In the genomic region with DNA sequence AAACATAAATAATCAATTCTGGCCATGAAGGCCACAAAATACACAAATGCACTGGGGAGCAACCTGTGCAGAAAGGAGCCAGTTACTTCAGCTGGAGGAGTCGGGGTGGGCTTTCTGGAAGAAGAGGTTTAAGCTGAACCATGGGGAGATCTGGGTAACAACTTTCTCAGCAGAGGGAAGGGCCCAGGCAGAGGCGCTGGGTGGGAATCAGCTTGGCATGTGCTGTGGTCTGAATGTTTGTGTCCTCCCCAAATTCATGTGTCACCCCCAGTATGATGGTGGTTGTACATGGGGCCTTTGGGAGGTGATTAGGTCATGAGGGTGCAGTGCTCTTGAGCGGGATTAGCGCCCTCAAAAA, we compare ENCODE assay signal across 21 cellular contexts.
A peak's percentile ranks its signal among the peaks of the same experiment; 100 is the strongest.
DNase-seq lines count a peak whose midpoint lies in the region; ATAC-seq and TF ChIP-seq lines count a peak whose summit lies in the region.
"Had no signal": no experiment of that assay in that cellular context is flagged by ENCODE, and none has a peak within 500 bp of the region (broad histone marks: within the 10 kb centered on the region; RNA-seq: fewer than 3 reads in every experiment).

No MANE protein-coding gene starts in this region.

- H3K27me3 ChIP-seq in vagina: no peaks in the 10 kb centered on the region

- no peaks in the 10 kb centered on the region for H3K4me1 Mint-ChIP-seq in activated CD8-positive, alpha-beta memory T cell treated with anti-CD3 and anti-CD28 coated beads, Interleukin-2, amount 10 ng/mL, durations not matched to agents 7 days and 5 days
- H3K4me1 Mint-ChIP-seq: CD8-positive, alpha-beta memory T cell had no signal

- no peak overlapping the region for H3K4me3 ChIP-seq in vagina

- ATAC-seq in activated CD8-positive, alpha-beta memory T cell treated with anti-CD3 and anti-CD28 coated beads, Interleukin-2, amount 10 ng/mL, durations not matched to agents 7 days and 5 days: no peak
- no peak for ATAC-seq in left colon
- ATAC-seq: HCT116, SK-N-SH treated with all-trans-retinoic acid at 6 μM for 48 hours had no signal

- POLR2A ChIA-PET in RWPE1 (lab: Yijun Ruan, JAX; ENCODE audit: low non-redundant PET): interaction anchor here (0.5 kb wide), 1 partner anchor 11 kb away, joined by 6 read pairs; no protein-coding TSS in a partner anchor

- H3K27ac Mint-ChIP-seq in activated CD8-positive, alpha-beta memory T cell treated with anti-CD3 and anti-CD28 coated beads, Interleukin-2, amount 10 ng/mL, durations not matched to agents 7 days and 5 days: no peak overlapping the region
- H3K27ac Mint-ChIP-seq: CD8-positive, alpha-beta memory T cell had no signal

- DNase-seq in activated CD8-positive, alpha-beta memory T cell treated with anti-CD3 and anti-CD28 coated beads, Interleukin-2, amount 10 ng/mL, durations not matched to agents 7 days and 5 days: peak; percentile 23
- no peak for DNase-seq in activated CD8-positive, alpha-beta memory T cell treated with anti-CD3 and anti-CD28 coated beads for 24 hours
- DNase-seq in RWPE1 (ENCODE audit: low spot score) (no peak), islet precursor cell (peak; percentile 26), vagina (ENCODE audit: extremely low spot score in 2 of 2) (peak in 1 of 2 donors; percentile 70), left colon (no peak), SIG-M5 treated with dmso at 0.1 percent for 504 hours (lab: John Stamatoyannopoulos, UW; ENCODE audit: unreplicated experiment) (no peak)
- DNase-seq: AML-193; CD8-positive, alpha-beta memory T cell; GDM1; KBM-7; NCI-H1092 treated with DMSO at 0.1 percent for 48 hours; NCI-H1436 treated with DMSO at 0.1 percent for 48 hours; NCI-H226; NCI-H524; NCI-H774; NK-92 treated with Interleukin-12 subunit alpha and Interleukin-12 subunit beta, amount 100 ng/mL, for 24 hours; SIG-M5 had no signal

- H3K9me3 Mint-ChIP-seq in activated CD8-positive, alpha-beta memory T cell treated with anti-CD3 and anti-CD28 coated beads, Interleukin-2, amount 10 ng/mL, durations not matched to agents 7 days and 5 days (ENCODE audit: low read depth): no peaks in the 10 kb centered on the region

- intact Hi-C loops in vagina (cut with DNase I): no loop called here
- intact Hi-C loops in left colon (cut with DNase I, micrococcal nuclease): no loop called here

- no peaks in the 10 kb centered on the region for H3K9me3 ChIP-seq in vagina

- H3K27ac ChIP-seq in RWPE1 (peak overlapping the region; percentile 93), vagina (peak overlapping the region; percentile 13)
- H3K27ac ChIP-seq: HL-60 had no signal

- H3K4me1 ChIP-seq in vagina: peaks cover 18% of the 10 kb centered on the region

- H3K36me3 ChIP-seq in vagina: no peaks in the 10 kb centered on the region

- CTCF ChIA-PET in activated CD8-positive, alpha-beta memory T cell treated with anti-CD3 and anti-CD28 coated beads, Interleukin-2, amount 10 ng/mL, durations not matched to agents 7 days and 5 days (lab: Charles Lee): no interaction called here
- CTCF ChIA-PET in RWPE1 (lab: Yijun Ruan, JAX): interaction anchor here (0.6 to 1.1 kb wide), 5 partner anchors 15 to 56 kb away, joined by 3 to 7 read pairs (median 3); no protein-coding TSS in a partner anchor

- H3K27me3 Mint-ChIP-seq in activated CD8-positive, alpha-beta memory T cell treated with anti-CD3 and anti-CD28 coated beads, Interleukin-2, amount 10 ng/mL, durations not matched to agents 7 days and 5 days: no peaks in the 10 kb centered on the region

- no peak overlapping the region for H3K4me3 Mint-ChIP-seq in activated CD8-positive, alpha-beta memory T cell treated with anti-CD3 and anti-CD28 coated beads, Interleukin-2, amount 10 ng/mL, durations not matched to agents 7 days and 5 days
- H3K4me3 Mint-ChIP-seq: CD8-positive, alpha-beta memory T cell had no signal

- no peak for TF ChIP-seq CTCF in RWPE1 (conservative IDR thresholded peaks at IDR 0.05; ENCODE audit: low read depth)
- TF ChIP-seq CTCF in vagina (IDR thresholded peaks at IDR 0.05): no peak

- H3K36me3 Mint-ChIP-seq in activated CD8-positive, alpha-beta memory T cell treated with anti-CD3 and anti-CD28 coated beads, Interleukin-2, amount 10 ng/mL, durations not matched to agents 7 days and 5 days: no peaks in the 10 kb centered on the region
- H3K36me3 Mint-ChIP-seq: CD8-positive, alpha-beta memory T cell had no signal

- TF ChIP-seq POLR2A in vagina (IDR thresholded peaks at IDR 0.05): no peak

Comparison
In these comparisons a context has a peak if more than half of its experiments do, and no peak if none do; other contexts are left out.
1. DNase-seq: peak in activated CD8-positive, alpha-beta memory T cell treated with anti-CD3 and anti-CD28 coated beads, Interleukin-2, amount 10 ng/mL, durations not matched to agents 7 days and 5 days (single experiment) and islet precursor cell (single experiment); none in activated CD8-positive, alpha-beta memory T cell treated with anti-CD3 and anti-CD28 coated beads for 24 hours (single experiment), RWPE1 (single experiment), left colon (0 of 2) and SIG-M5 treated with dmso at 0.1 percent for 504 hours (single experiment).